ENCODE assay signal across 8 cellular contexts in the genomic region with DNA sequence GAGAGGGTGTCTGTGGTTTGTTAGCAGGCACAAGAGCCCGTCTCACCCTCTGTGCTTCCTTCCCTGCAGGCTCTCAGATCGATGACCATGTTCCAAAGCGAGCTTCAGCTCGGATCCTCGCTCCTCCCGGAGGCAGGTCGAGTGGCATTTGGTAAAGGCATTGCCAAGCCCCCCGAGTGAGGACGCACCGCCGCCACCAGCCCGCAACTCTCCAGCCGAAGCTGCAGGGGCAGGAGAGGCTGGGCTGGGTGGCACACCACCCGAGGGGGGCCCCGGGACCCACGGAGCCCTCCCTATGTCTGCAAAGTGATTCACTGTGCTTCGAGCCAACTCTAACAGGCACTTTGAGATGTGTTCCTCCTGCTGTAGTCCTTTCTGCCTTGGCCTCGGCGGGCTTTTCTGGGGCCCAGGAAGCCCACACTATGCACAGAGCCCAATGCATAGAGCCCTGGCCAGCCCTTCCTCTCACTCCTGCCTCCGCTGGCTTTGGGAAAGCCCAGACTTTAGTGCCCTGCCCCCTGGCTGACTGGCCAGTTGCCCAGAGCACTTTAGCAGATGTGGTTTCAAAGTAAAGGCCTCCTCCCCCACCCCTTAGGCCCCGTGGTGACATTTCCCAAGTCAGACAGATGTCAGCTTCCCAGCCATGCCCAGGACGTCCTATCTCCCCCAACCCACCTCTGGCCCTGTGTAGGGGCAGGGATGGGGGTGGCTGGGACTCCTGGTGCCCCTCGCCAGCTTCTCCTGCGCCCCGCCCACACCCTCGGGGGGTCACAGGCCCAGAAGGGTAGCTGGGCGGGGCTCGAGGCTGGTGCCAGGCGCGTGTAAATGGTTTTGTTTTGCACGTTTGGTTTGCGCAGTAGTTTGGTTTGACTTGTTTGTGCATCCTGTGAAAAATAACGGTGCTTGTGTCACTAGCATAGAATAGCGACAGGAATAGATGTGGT. TPM values are rescaled to one million over a fixed set of nuclear protein-coding genes. Genes with fewer than 3 reads are reported as not detected.
A peak's percentile ranks its signal among the peaks of the same experiment; 100 is the strongest.
DNase-seq lines count a peak whose midpoint lies in the region; ATAC-seq and TF ChIP-seq lines count a peak whose summit lies in the region.

No MANE protein-coding gene starts in this region.

- H3K9me3 Mint-ChIP-seq in activated naive CD8-positive, alpha-beta T cell treated with anti-CD3 and anti-CD28 coated beads, Interleukin-2, amount 50 U/mL, for 24 hours = no peaks in the 10 kb centered on the region
- no peaks in the 10 kb centered on the region for H3K9me3 Mint-ChIP-seq in activated T-helper 2 cell treated with anti-CD3 and anti-CD28 coated beads, Interferon-gamma antibody, Interleukin-2, Interleukin-4, amounts not matched to agents 10 μg/mL and 5 μg/mL and 100 μg/mL, durations not matched to agents 14 hours and 24 hours and 36 hours
- no peaks in the 10 kb centered on the region for H3K9me3 Mint-ChIP-seq in CD4-positive, alpha-beta T cell

- intact Hi-C loops in psoas muscle (cut with DNase I) = no loop called here
- intact Hi-C loops in activated T-helper 2 cell treated with anti-CD3 and anti-CD28 coated beads, Interferon-gamma antibody, Interleukin-2, Interleukin-4, amounts not matched to agents 10 μg/mL and 5 μg/mL and 100 μg/mL, durations not matched to agents 14 hours and 24 hours and 36 hours (cut with micrococcal nuclease) = no loop called here
- intact Hi-C loops in CD4-positive, alpha-beta T cell (cut with DNase I, micrococcal nuclease) = no loop called here

- CTCF ChIA-PET in CD4-positive, alpha-beta T cell (lab: Charles Lee) = no interaction called here

- TF ChIP-seq CTCF in fibroblast of mammary gland (conservative IDR thresholded peaks at IDR 0.05; ENCODE audit: control insufficient read depth, insufficient read depth, low read depth, low read length) (no peak), psoas muscle (IDR thresholded peaks at IDR 0.05) (no peak)
- TF ChIP-seq CTCF in CD4-positive, alpha-beta T cell (IDR thresholded peaks at IDR 0.05) = no peak

- no peak overlapping the region for H3K27ac Mint-ChIP-seq in activated naive CD8-positive, alpha-beta T cell treated with anti-CD3 and anti-CD28 coated beads, Interleukin-2, amount 50 U/mL, for 24 hours
- H3K27ac Mint-ChIP-seq in activated T-helper 2 cell treated with anti-CD3 and anti-CD28 coated beads, Interferon-gamma antibody, Interleukin-2, Interleukin-4, amounts not matched to agents 10 μg/mL and 5 μg/mL and 100 μg/mL, durations not matched to agents 14 hours and 24 hours and 36 hours = no peak overlapping the region
- H3K27ac Mint-ChIP-seq in CD4-positive, alpha-beta T cell = no peak overlapping the region

- WGBS in psoas muscle, 3 donors = 36 to 41% (median 38%) methylated on average over 34 of the region's 34 CpGs

- peaks cover 12% of the 10 kb centered on the region for H3K27me3 Mint-ChIP-seq in activated naive CD8-positive, alpha-beta T cell treated with anti-CD3 and anti-CD28 coated beads, Interleukin-2, amount 50 U/mL, for 24 hours
- peaks cover 6% of the 10 kb centered on the region for H3K27me3 Mint-ChIP-seq in activated T-helper 2 cell treated with anti-CD3 and anti-CD28 coated beads, Interferon-gamma antibody, Interleukin-2, Interleukin-4, amounts not matched to agents 10 μg/mL and 5 μg/mL and 100 μg/mL, durations not matched to agents 14 hours and 24 hours and 36 hours (ENCODE audit: low read depth)
- H3K27me3 Mint-ChIP-seq in CD4-positive, alpha-beta T cell = peaks cover 30% of the 10 kb centered on the region

- H3K9me3 ChIP-seq in psoas muscle = no peaks in the 10 kb centered on the region
- H3K9me3 ChIP-seq in CD4-positive, alpha-beta T cell (ENCODE audit: control insufficient read depth, low read length) = no peaks in the 10 kb centered on the region

- POLR2A ChIA-PET in CD4-positive, alpha-beta T cell (lab: Charles Lee) = no interaction called here

- no peak overlapping the region for H3K4me3 ChIP-seq in fibroblast of mammary gland (ENCODE audit: control insufficient read depth, low read depth, low read length)
- H3K4me3 ChIP-seq in psoas muscle = no peak overlapping the region

- no peak overlapping the region for H3K27ac ChIP-seq in psoas muscle
- H3K27ac ChIP-seq in CD4-positive, alpha-beta T cell (ENCODE audit: low read depth, low read length) = no peak overlapping the region

- H3K4me3 Mint-ChIP-seq in activated naive CD8-positive, alpha-beta T cell treated with anti-CD3 and anti-CD28 coated beads, Interleukin-2, amount 50 U/mL, for 24 hours = no peak overlapping the region
- no peak overlapping the region for H3K4me3 Mint-ChIP-seq in activated T-helper 2 cell treated with anti-CD3 and anti-CD28 coated beads, Interferon-gamma antibody, Interleukin-2, Interleukin-4, amounts not matched to agents 10 μg/mL and 5 μg/mL and 100 μg/mL, durations not matched to agents 14 hours and 24 hours and 36 hours (ENCODE audit: low read depth)
- no peak overlapping the region for H3K4me3 Mint-ChIP-seq in CD4-positive, alpha-beta T cell

- no peaks in the 10 kb centered on the region for H3K36me3 ChIP-seq in psoas muscle (ENCODE audit: insufficient read depth in 1 of 2, low read depth in 1 of 2)

- no peaks in the 10 kb centered on the region for H3K4me1 ChIP-seq in psoas muscle

- no peaks in the 10 kb centered on the region for H3K36me3 Mint-ChIP-seq in activated naive CD8-positive, alpha-beta T cell treated with anti-CD3 and anti-CD28 coated beads, Interleukin-2, amount 50 U/mL, for 24 hours (ENCODE audit: low read depth)
- no peaks in the 10 kb centered on the region for H3K36me3 Mint-ChIP-seq in activated T-helper 2 cell treated with anti-CD3 and anti-CD28 coated beads, Interferon-gamma antibody, Interleukin-2, Interleukin-4, amounts not matched to agents 10 μg/mL and 5 μg/mL and 100 μg/mL, durations not matched to agents 14 hours and 24 hours and 36 hours (ENCODE audit: low read depth)
- H3K36me3 Mint-ChIP-seq in CD4-positive, alpha-beta T cell (ENCODE audit: low read depth) = no peaks in the 10 kb centered on the region

- peak; percentile 51 for DNase-seq in EL
- peak; percentile 90 for DNase-seq in OCI-M1 (lab: John Stamatoyannopoulos, UW)
- peak; percentile 25 for DNase-seq in fibroblast of mammary gland (ENCODE audit: low read depth)
- peak in 1 of 2 donors; percentile 38 for DNase-seq in psoas muscle
- DNase-seq in activated naive CD8-positive, alpha-beta T cell treated with anti-CD3 and anti-CD28 coated beads, Interleukin-2, amount 50 U/mL, for 24 hours = no peak
- no peak for DNase-seq in activated T-helper 2 cell treated with anti-CD3 and anti-CD28 coated beads, Interferon-gamma antibody, Interleukin-2, Interleukin-4, amounts not matched to agents 10 μg/mL and 5 μg/mL and 100 μg/mL, durations not matched to agents 14 hours and 24 hours and 36 hours (ENCODE audit: low spot score)
- DNase-seq in CD4-positive, alpha-beta T cell = no peak
- DNase-seq in activated CD8-positive, alpha-beta memory T cell treated with anti-CD3 and anti-CD28 coated beads, Interleukin-2, amount 50 U/mL, for 4 hours = no peak

- H3K4me1 Mint-ChIP-seq in activated naive CD8-positive, alpha-beta T cell treated with anti-CD3 and anti-CD28 coated beads, Interleukin-2, amount 50 U/mL, for 24 hours = no peaks in the 10 kb centered on the region
- H3K4me1 Mint-ChIP-seq in activated T-helper 2 cell treated with anti-CD3 and anti-CD28 coated beads, Interferon-gamma antibody, Interleukin-2, Interleukin-4, amounts not matched to agents 10 μg/mL and 5 μg/mL and 100 μg/mL, durations not matched to agents 14 hours and 24 hours and 36 hours (ENCODE audit: low read depth) = no peaks in the 10 kb centered on the region
- no peaks in the 10 kb centered on the region for H3K4me1 Mint-ChIP-seq in CD4-positive, alpha-beta T cell (ENCODE audit: low read depth)

- peak in 3 of 4 donors; percentile 31 to 55 (median 52) for ATAC-seq in psoas muscle
- ATAC-seq in activated naive CD8-positive, alpha-beta T cell treated with anti-CD3 and anti-CD28 coated beads, Interleukin-2, amount 50 U/mL, for 24 hours = no peak
- ATAC-seq in CD4-positive, alpha-beta T cell (ENCODE audit: poor library complexity) = no peak

- peaks cover 0 to 2% (median 0%) of the 10 kb centered on the region in 3 donors for H3K27me3 ChIP-seq in psoas muscle (ENCODE audit: insufficient read depth in 3 of 3, low read length in 2 of 3)
- H3K27me3 ChIP-seq in CD4-positive, alpha-beta T cell (ENCODE audit: control insufficient read depth, insufficient read depth, low read length) = no peaks in the 10 kb centered on the region

RNA-seq across cellular contexts. Expression of a gene that starts 23.3 kb away (rescaled TPM):
- total RNA-seq in psoas muscle = 100 to 1,000 TPM; 101 to 148 (median 122) TPM
- 100 to 1,000 TPM in 1 of 3 donors, 10 to 100 TPM in 2; 22.1 to 149 (median 76.3) TPM for polyA plus RNA-seq in psoas muscle
- total RNA-seq in activated T-helper 2 cell treated with anti-CD3 and anti-CD28 coated beads, Interferon-gamma antibody, Interleukin-2, Interleukin-4, amounts not matched to agents 10 μg/mL and 5 μg/mL and 100 μg/mL, durations not matched to agents 14 hours and 24 hours and 36 hours = 1.8 and 2.2 TPM in 2 replicates
- total RNA-seq in CD4-positive, alpha-beta T cell = 1 to 10 TPM; 3.4 to 4.5 TPM

Comparison
In these comparisons a context has a peak if more than half of its experiments do, and no peak if none do; other contexts are left out.
1. DNase-seq: peak in EL (single experiment), OCI-M1 (single experiment) and fibroblast of mammary gland (single experiment); none in activated naive CD8-positive, alpha-beta T cell treated with anti-CD3 and anti-CD28 coated beads, Interleukin-2, amount 50 U/mL, for 24 hours (single experiment), activated T-helper 2 cell treated with anti-CD3 and anti-CD28 coated beads, Interferon-gamma antibody, Interleukin-2, Interleukin-4, amounts not matched to agents 10 μg/mL and 5 μg/mL and 100 μg/mL, durations not matched to agents 14 hours and 24 hours and 36 hours (single experiment), CD4-positive, alpha-beta T cell (0 of 10) and activated CD8-positive, alpha-beta memory T cell treated with anti-CD3 and anti-CD28 coated beads, Interleukin-2, amount 50 U/mL, for 4 hours (single experiment).
2. ATAC-seq: peak in psoas muscle (3 of 4); none in activated naive CD8-positive, alpha-beta T cell treated with anti-CD3 and anti-CD28 coated beads, Interleukin-2, amount 50 U/mL, for 24 hours (single experiment) and CD4-positive, alpha-beta T cell (single experiment).
3. RNA of a gene that starts 23.3 kb away (total RNA-seq): 101 to 148 TPM in psoas muscle; 3.4 to 4.5 TPM in CD4-positive, alpha-beta T cell and 1.8 to 2.2 TPM in activated T-helper 2 cell treated with anti-CD3 and anti-CD28 coated beads, Interferon-gamma antibody, Interleukin-2, Interleukin-4, amounts not matched to agents 10 μg/mL and 5 μg/mL and 100 μg/mL, durations not matched to agents 14 hours and 24 hours and 36 hours; every median in the first group is over 10 times any median in the second.